In genomic region chr5:143923634-143924265, GRCh38 we compare ENCODE assay signal across 1 cellular context.
TF ChIP-seq lines count a peak whose summit lies in the region.

No MANE protein-coding gene starts in this region.

TF ChIP-seq in H1, 55 proteins besides CTCF, POLR2A, EP300 and RAD21 (continued from another document):
- TF ChIP-seq CHD7 (IDR thresholded peaks at IDR 0.05; ENCODE audit: insufficient replicate concordance, low read length) (no peak), TBP (IDR thresholded peaks at IDR 0.05; ENCODE audit: low read depth, low read length) (no peak), MAFK (IDR thresholded peaks at IDR 0.05; ENCODE audit: low read depth, low read length) (no peak), CHD2 (IDR thresholded peaks at IDR 0.05; ENCODE audit: low read length) (no peak), CEBPB (IDR thresholded peaks at IDR 0.05; ENCODE audit: low read depth, low read length) (no peak), JUN (IDR thresholded peaks at IDR 0.05; ENCODE audit: low read depth, low read length) (no peak), POU5F1 (IDR thresholded peaks at IDR 0.05; ENCODE audit: low read depth, low read length) (no peak), KDM1A (IDR thresholded peaks at IDR 0.05; ENCODE audit: borderline replicate concordance, low read length) (no peak), TCF12 (IDR thresholded peaks at IDR 0.05; ENCODE audit: low read depth, low read length) (no peak), PHF8 (conservative IDR thresholded peaks at IDR 0.05; ENCODE audit: low read depth, low read length) (no peak)
